In the genomic region with DNA sequence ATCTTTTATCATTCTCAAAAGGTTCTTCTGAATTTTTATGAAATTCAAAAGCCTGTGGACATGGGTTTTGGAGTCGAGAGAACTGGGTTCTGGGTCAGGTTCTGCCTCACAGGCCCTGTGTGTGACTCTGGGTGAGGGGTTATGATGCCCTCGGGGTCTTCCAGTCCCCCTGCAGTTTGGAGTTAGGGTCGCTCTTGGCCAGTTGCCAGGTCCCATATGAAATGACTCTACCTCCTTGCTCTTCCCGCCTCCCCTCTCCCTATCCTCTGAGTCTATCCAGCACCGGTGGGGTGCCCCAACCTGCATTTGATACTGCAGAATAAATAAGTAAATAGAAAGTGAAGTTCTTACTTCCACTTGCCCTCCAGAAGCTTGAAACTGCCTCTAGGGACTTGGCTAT, we compare ENCODE assay signal across 24 cellular contexts. TPM values are rescaled to one million over a fixed set of nuclear protein-coding genes. Genes with fewer than 3 reads are reported as not detected.
A peak's percentile ranks its signal among the peaks of the same experiment; 100 is the strongest.
DNase-seq lines count a peak whose midpoint lies in the region; ATAC-seq and TF ChIP-seq lines count a peak whose summit lies in the region.
"Had no signal": no experiment of that assay in that cellular context is flagged by ENCODE, and none has a peak within 500 bp of the region (broad histone marks: within the 10 kb centered on the region; RNA-seq: fewer than 3 reads in every experiment).

No MANE protein-coding gene starts in this region.

- H3K27ac Mint-ChIP-seq in nephron, result peak overlapping the region in 2 of 3 experiments; percentile 36 to 39
- peak overlapping the region; percentile 37 for H3K27ac Mint-ChIP-seq in stimulated activated effector memory CD8-positive, alpha-beta T cell treated with anti-CD3 and anti-CD28 coated beads, Interleukin-12 subunit alpha, Interleukin-12 subunit beta, amount 100 ng/mL, for 72 hours
- H3K27ac Mint-ChIP-seq: CD4-positive, CD25-positive, alpha-beta regulatory T cell had no signal

- no peaks in the 10 kb centered on the region for H3K9me3 Mint-ChIP-seq in nephron
- no peaks in the 10 kb centered on the region for H3K9me3 Mint-ChIP-seq in stimulated activated effector memory CD8-positive, alpha-beta T cell treated with anti-CD3 and anti-CD28 coated beads, Interleukin-12 subunit alpha, Interleukin-12 subunit beta, amount 100 ng/mL, for 72 hours
- H3K9me3 Mint-ChIP-seq: CD14-positive monocyte; CD4-positive, CD25-positive, alpha-beta regulatory T cell; CD8-positive, alpha-beta memory T cell had no signal

- H3K27me3 ChIP-seq in right cardiac atrium (ENCODE audit: control insufficient read depth, insufficient read depth), result no peaks in the 10 kb centered on the region
- H3K27me3 ChIP-seq: BE2C had no signal

- DNase-seq in right cardiac atrium (peak in 2 of 3 donors; percentile 39 to 46), left ventricle myocardium superior (no peak), caudate nucleus (lab: John Stamatoyannopoulos, UW) (no peak)
- DNase-seq in stimulated activated effector memory CD8-positive, alpha-beta T cell treated with anti-CD3 and anti-CD28 coated beads, Interleukin-12 subunit alpha, Interleukin-12 subunit beta, amount 100 ng/mL, for 72 hours (ENCODE audit: low spot score in 2 of 2), result no peak
- DNase-seq: 8988T; ACHN; BE2C; C1 segment of cervical spinal cord; CD4-positive, alpha-beta memory T cell; CD4-positive, CD25-positive, alpha-beta regulatory T cell; CD8-positive, alpha-beta memory T cell; COR-L47; DMS 273 treated with DMSO at 0.1 percent for 48 hours; DMS153; DMS53; DMS79; DND-41; EL; GDM1 had no signal

- no peak overlapping the region for H3K27ac ChIP-seq in right cardiac atrium (ENCODE audit: low read length)
- no peak overlapping the region for H3K27ac ChIP-seq in caudate nucleus (ENCODE audit: low read depth, low read length)
- H3K27ac ChIP-seq: BLaER1 had no signal

- WGBS in right cardiac atrium, result 90% methylated on average over 5 of the region's 5 CpGs

- H3K4me1 ChIP-seq in right cardiac atrium (ENCODE audit: control insufficient read depth, insufficient read depth, low read length), result peaks cover 4% of the 10 kb centered on the region

- no peaks in the 10 kb centered on the region for H3K9me3 ChIP-seq in right cardiac atrium (ENCODE audit: control insufficient read depth, low read length)
- H3K9me3 ChIP-seq: BE2C, BLaER1 had no signal

- no peak for ATAC-seq in right cardiac atrium
- no peak for ATAC-seq in left ventricle myocardium superior
- ATAC-seq in stimulated activated effector memory CD8-positive, alpha-beta T cell treated with anti-CD3 and anti-CD28 coated beads, Interleukin-12 subunit alpha, Interleukin-12 subunit beta, amount 100 ng/mL, for 72 hours, result no peak
- ATAC-seq in GM21737 (IDR thresholded peaks at IDR 0.05; ENCODE audit: unreplicated experiment), result no peak
- ATAC-seq: GM12878 had no signal

- H3K4me3 Mint-ChIP-seq in nephron, result no peak overlapping the region
- no peak overlapping the region for H3K4me3 Mint-ChIP-seq in stimulated activated effector memory CD8-positive, alpha-beta T cell treated with anti-CD3 and anti-CD28 coated beads, Interleukin-12 subunit alpha, Interleukin-12 subunit beta, amount 100 ng/mL, for 72 hours
- H3K4me3 Mint-ChIP-seq: CD14-positive monocyte; CD4-positive, alpha-beta memory T cell; CD4-positive, CD25-positive, alpha-beta regulatory T cell; CD8-positive, alpha-beta memory T cell had no signal

- no peaks in the 10 kb centered on the region for H3K36me3 Mint-ChIP-seq in nephron (ENCODE audit: low read depth)
- H3K36me3 Mint-ChIP-seq in stimulated activated effector memory CD8-positive, alpha-beta T cell treated with anti-CD3 and anti-CD28 coated beads, Interleukin-12 subunit alpha, Interleukin-12 subunit beta, amount 100 ng/mL, for 72 hours, result no peaks in the 10 kb centered on the region
- H3K36me3 Mint-ChIP-seq: CD14-positive monocyte; CD4-positive, alpha-beta memory T cell; CD4-positive, CD25-positive, alpha-beta regulatory T cell; CD8-positive, alpha-beta memory T cell had no signal

- H3K27me3 Mint-ChIP-seq in nephron (ENCODE audit: low read depth), result peaks cover 6% of the 10 kb centered on the region

- no peak overlapping the region for H3K4me3 ChIP-seq in right cardiac atrium (ENCODE audit: low read length)
- H3K4me3 ChIP-seq: BLaER1, GM12878 had no signal

- H3K4me1 Mint-ChIP-seq in nephron, result peaks cover 26% of the 10 kb centered on the region
- H3K4me1 Mint-ChIP-seq in stimulated activated effector memory CD8-positive, alpha-beta T cell treated with anti-CD3 and anti-CD28 coated beads, Interleukin-12 subunit alpha, Interleukin-12 subunit beta, amount 100 ng/mL, for 72 hours, result no peaks in the 10 kb centered on the region

- intact Hi-C loops in right cardiac atrium (cut with DNase I), result no loop called here
- intact Hi-C loops in left ventricle myocardium superior (cut with micrococcal nuclease), result loop anchor here (10.0 kb wide), 1 partner anchor 202 kb away; no protein-coding TSS in a partner anchor

- TF ChIP-seq CTCF in nephron (IDR thresholded peaks at IDR 0.05; ENCODE audit: unreplicated experiment in 3 of 3), result no peak

RNA-seq across cellular contexts. Expression of gene ZDHHC7, which starts 54.1 kb away (rescaled TPM):
- total RNA-seq in right cardiac atrium (10 to 100 TPM; 33.1 to 39.2 (median 36.8) TPM), left ventricle myocardium superior (37.1 TPM)
- polyA plus RNA-seq in right cardiac atrium, result 19.4 TPM

Comparison
In these comparisons a context has a peak if more than half of its experiments do, and no peak if none do; other contexts are left out.
1. DNase-seq: peak in right cardiac atrium (2 of 3); none in left ventricle myocardium superior (single experiment), stimulated activated effector memory CD8-positive, alpha-beta T cell treated with anti-CD3 and anti-CD28 coated beads, Interleukin-12 subunit alpha, Interleukin-12 subunit beta, amount 100 ng/mL, for 72 hours (0 of 2) and caudate nucleus (0 of 61).